ENCODE assay signal across 9 cellular contexts in the genomic region with DNA sequence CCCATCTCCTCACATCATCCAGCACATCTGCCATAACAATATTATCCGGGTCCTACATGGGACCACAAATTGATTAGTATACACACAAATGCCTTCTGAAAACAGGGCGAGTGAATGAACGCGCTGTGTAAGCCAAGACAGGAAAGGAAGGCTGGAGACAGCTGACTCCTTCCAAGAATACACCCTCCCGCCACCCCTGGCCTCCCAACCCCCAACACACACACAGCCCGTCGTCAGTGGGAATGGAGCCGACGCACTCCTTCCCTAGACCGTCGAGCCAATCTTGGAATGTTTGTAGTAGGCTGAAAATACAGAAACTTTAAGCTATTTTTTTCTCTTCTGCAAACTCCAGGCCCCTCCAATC. TPM values are rescaled to one million over a fixed set of nuclear protein-coding genes. Genes with fewer than 3 reads are reported as not detected.
DNase-seq lines count a peak whose midpoint lies in the region; ATAC-seq, FAIRE-seq and TF ChIP-seq lines count a peak whose summit lies in the region.
"Had no signal": no experiment of that assay in that cellular context is flagged by ENCODE, and none has a peak within 500 bp of the region (broad histone marks: within the 10 kb centered on the region; RNA-seq: fewer than 3 reads in every experiment).

No MANE protein-coding gene starts in this region.

- FAIRE-seq in H1 (lab: Jason Lieb, UNC), result no peak
- FAIRE-seq: frontal cortex had no signal

- H3K9me3 ChIP-seq in IMR-90 (ENCODE audit: control insufficient read depth, insufficient read depth, low read length) (no peaks in the 10 kb centered on the region), H1 (ENCODE audit: insufficient read depth in 2 of 2, low read depth in 1 of 2, low read length in 1 of 2) (no peaks in the 10 kb centered on the region; a peak in 1 of 4 replicates)

- peaks cover 3 to 5% of the 10 kb centered on the region in 2 experiments; a peak in 2 of 4 replicates for H3K79me1 ChIP-seq in IMR-90 (ENCODE audit: low read depth in 1 of 2, low read length in 2 of 2)
- no peaks in the 10 kb centered on the region for H3K79me1 ChIP-seq in H1 (ENCODE audit: low read depth, low read length)

- H2BK15ac ChIP-seq in IMR-90 (ENCODE audit: low read depth, low read length), result no peak overlapping the region
- no peak overlapping the region for H2BK15ac ChIP-seq in H1 (ENCODE audit: low read length)

- POLR2A ChIA-PET in IMR-90 (lab: Charles Lee; ENCODE audit: unreplicated experiment) (interaction anchor here (0.7 kb wide), 1 partner anchor 905 kb away, joined by 6 read pairs; no protein-coding TSS in a partner anchor), H1 (lab: Charles Lee; ENCODE audit: partially characterized antibody) (interaction anchor here (0.8 kb wide), 1 partner anchor 452 kb away, joined by 3 read pairs; the partner anchor contains the start of gene APEX2)

- ATAC-seq in Right ventricle myocardium inferior, result peak; percentile 79
- ATAC-seq in IMR-90 (ENCODE audit: low read depth), result peak; percentile 63

- H3K27me3 Mint-ChIP-seq in nephron (ENCODE audit: low read depth), result peaks cover 5% of the 10 kb centered on the region

- H3K4me3 ChIP-seq in IMR-90 (ENCODE audit: insufficient read depth, low read depth, low read length) (peak overlapping the region; percentile 88), H1 (ENCODE audit: extremely low read depth in 1 of 4, insufficient read depth in 2 of 4, low read depth in 3 of 4, low read length in 4 of 4) (peak overlapping the region; percentile 40 to 90 (median 53); a peak in 5 of 8 replicates)

- no peak overlapping the region for H2BK120ac ChIP-seq in IMR-90 (ENCODE audit: low read depth, low read length)
- no peak overlapping the region for H2BK120ac ChIP-seq in H1 (replicated peaks; ENCODE audit: low read depth, low read length)

- TF ChIP-seq RAD21 in IMR-90 (IDR thresholded peaks at IDR 0.05; ENCODE audit: low read length), result no peak
- no peak for TF ChIP-seq RAD21 in H1 (IDR thresholded peaks at IDR 0.05 in 1 of 2, conservative IDR thresholded peaks at IDR 0.05 in 1 of 2; ENCODE audit: low read depth in 2 of 2, low read length in 2 of 2)

- H3K23ac ChIP-seq in IMR-90 (ENCODE audit: low read depth, low read length), result no peak overlapping the region
- H3K23ac ChIP-seq in H1 (ENCODE audit: insufficient read length), result no peak overlapping the region

- H3K27ac Mint-ChIP-seq in nephron, result peak overlapping the region; percentile 94 to 98 (median 96)

- H4K20me1 ChIP-seq in IMR-90 (ENCODE audit: insufficient read depth, low read length) (no peaks in the 10 kb centered on the region), H1 (replicated peaks in 1 of 2; ENCODE audit: control insufficient read depth in 1 of 2, insufficient read depth in 2 of 2, low read length in 2 of 2) (no peaks in the 10 kb centered on the region)

- H2AK5ac ChIP-seq in IMR-90 (ENCODE audit: low read depth, low read length) (no peak overlapping the region), H1 (ENCODE audit: low read depth, low read length) (no peak overlapping the region)

- peak overlapping the region; percentile 25 for H2BK5ac ChIP-seq in IMR-90 (ENCODE audit: low read depth, low read length, poor library complexity, severe bottlenecking)
- no peak overlapping the region for H2BK5ac ChIP-seq in H1 (ENCODE audit: low read depth, low read length)

- H3K9me1 ChIP-seq in IMR-90 (ENCODE audit: insufficient read depth, low read length), result no peaks in the 10 kb centered on the region

- H3K23me2 ChIP-seq in H1 (ENCODE audit: low read depth, low read length), result no peaks in the 10 kb centered on the region

- dilution Hi-C loops in IMR-90 (cut with HindIII; ENCODE audit: low sequenced_read_pairs, unreplicated experiment), result no loop called here

- H3K27ac ChIP-seq in IMR-90 (ENCODE audit: insufficient read depth, low read length) (peak overlapping the region; percentile 84), H1 (ENCODE audit: low read depth, low read length) (no peak overlapping the region)

- H3K27me3 ChIP-seq in IMR-90 (ENCODE audit: control insufficient read depth, insufficient read depth, low read length) (no peaks in the 10 kb centered on the region), H1 (replicated peaks in 1 of 4; ENCODE audit: control insufficient read depth in 3 of 4, extremely low read depth in 1 of 4, insufficient read depth in 3 of 4, low read length in 3 of 4) (no peaks in the 10 kb centered on the region)

- peak overlapping the region; percentile 92 to 99 (median 99) for H3K4me3 Mint-ChIP-seq in nephron

- H3K4ac ChIP-seq in IMR-90 (ENCODE audit: low read depth, low read length), result peak overlapping the region; percentile 40; the same call in 1 of the 2 replicates
- no peak overlapping the region for H3K4ac ChIP-seq in H1 (replicated peaks; ENCODE audit: insufficient read length, low read depth, low read length)

- CTCF ChIA-PET in IMR-90 (lab: Yijun Ruan, JAX) (no interaction called here), H1 (lab: Charles Lee; ENCODE audit: partially characterized antibody) (no interaction called here)

- in situ Hi-C loops in IMR-90 (cut with MboI; ENCODE audit: low sequenced_read_pairs), result no loop called here

- 0 out of 2 replicates have a peak overlapping the region, but pooled peaks have one; percentile 56 for H3K18ac ChIP-seq in IMR-90 (ENCODE audit: low read depth, low read length)
- H3K18ac ChIP-seq in H1 (ENCODE audit: extremely low read depth, low read length), result no peak overlapping the region

- H3K4me1 ChIP-seq in IMR-90 (ENCODE audit: control insufficient read depth, insufficient read depth, low read length) (no peaks in the 10 kb centered on the region), H1 (replicated peaks in 1 of 4; ENCODE audit: control insufficient read depth in 3 of 4, insufficient read depth in 4 of 4, low read length in 3 of 4) (no peaks in the 10 kb centered on the region)

- no peaks in the 10 kb centered on the region for H3K36me3 Mint-ChIP-seq in nephron (ENCODE audit: low read depth)

- H4K91ac ChIP-seq in IMR-90 (ENCODE audit: insufficient read depth, low read depth, low read length) (no peak overlapping the region), H1 (replicated peaks; ENCODE audit: insufficient read length, low read length) (no peak overlapping the region)

- H2BK12ac ChIP-seq in H1 (ENCODE audit: low read depth, low read length), result no peak overlapping the region

- TF ChIP-seq POLR2A in IMR-90 (IDR thresholded peaks at IDR 0.05; ENCODE audit: low read depth, low read length) (no peak), H1 (IDR thresholded peaks at IDR 0.05; ENCODE audit: control extremely low read depth in 1 of 2, low read depth in 2 of 2, low read length in 2 of 2) (no peak)

- H3K56ac ChIP-seq in IMR-90 (ENCODE audit: extremely low read depth, insufficient read depth, low read length) (peak overlapping the region; percentile 46; the same call in 1 of the 2 replicates), H1 (replicated peaks; ENCODE audit: insufficient read length, low read depth, low read length) (no peak overlapping the region)

- no peaks in the 10 kb centered on the region for H3K79me2 ChIP-seq in H1 (ENCODE audit: control insufficient read depth in 1 of 2, insufficient read depth in 2 of 2, low read length in 2 of 2)

- H3K14ac ChIP-seq in IMR-90 (replicated peaks; ENCODE audit: low read depth, low read length), result no peak overlapping the region; the same call in 1 of the 2 replicates
- no peak overlapping the region for H3K14ac ChIP-seq in H1 (ENCODE audit: insufficient read length)

- H3K36me3 ChIP-seq in IMR-90 (ENCODE audit: control insufficient read depth, insufficient read depth, low read length) (no peaks in the 10 kb centered on the region), H1 (ENCODE audit: control insufficient read depth in 2 of 4, insufficient read depth in 4 of 4, low read length in 3 of 4) (no peaks in the 10 kb centered on the region)

- H4K8ac ChIP-seq in IMR-90 (ENCODE audit: low read depth in 2 of 2, low read length in 2 of 2), result peak overlapping the region; percentile 87 to 88; a peak in 3 of 4 replicates
- H4K8ac ChIP-seq in H1 (ENCODE audit: extremely low read depth, insufficient read depth, low read length), result no peak overlapping the region

- intact Hi-C loops in Right ventricle myocardium inferior (cut with DNase I) (no loop called here), cardiac septum (cut with DNase I) (no loop called here), IMR-90 (cut with micrococcal nuclease) (no loop called here)

- no peak overlapping the region for H2BK20ac ChIP-seq in IMR-90 (ENCODE audit: low read depth, low read length)
- no peak overlapping the region for H2BK20ac ChIP-seq in H1 (ENCODE audit: low read length)

- no peak overlapping the region for H2AK9ac ChIP-seq in IMR-90 (replicated peaks; ENCODE audit: low read depth, low read length, poor library complexity)

- H4K5ac ChIP-seq in IMR-90 (ENCODE audit: low read depth, low read length), result peak overlapping the region; percentile 84
- no peak overlapping the region for H4K5ac ChIP-seq in H1 (ENCODE audit: insufficient read length, low read depth, low read length)

- peak overlapping the region; percentile 87 for H2AFZ ChIP-seq in IMR-90 (replicated peaks; ENCODE audit: low read length, poor library complexity)
- no peak overlapping the region for H2AFZ ChIP-seq in H1 (ENCODE audit: low read length)

- BruUV-seq in IMR-90 (replicated peaks; lab: Mats Ljungman, UMichigan), result no TSS peak

- H3K4me2 ChIP-seq in IMR-90 (ENCODE audit: low read depth, low read length), result peak overlapping the region; percentile 77
- H3K4me2 ChIP-seq in H1 (ENCODE audit: insufficient read depth in 1 of 2, low read depth in 2 of 2, low read length in 2 of 2), result peak overlapping the region; percentile 51 to 72

- no peak for TF ChIP-seq EP300 in H1 (IDR thresholded peaks at IDR 0.05; ENCODE audit: borderline replicate concordance in 1 of 2, low read depth in 2 of 2, low read length in 2 of 2)

- H3K9ac ChIP-seq in IMR-90 (ENCODE audit: low read depth, low read length), result peak overlapping the region; percentile 86
- H3K9ac ChIP-seq in H1 (replicated peaks in 1 of 4; ENCODE audit: extremely low read depth in 1 of 4, low read depth in 3 of 4, low read length in 3 of 4), result no peak overlapping the region; a peak in 1 of 7 replicates

- H3K4me1 Mint-ChIP-seq in nephron, result peaks cover 15% of the 10 kb centered on the region

- DNase-seq in Right ventricle myocardium inferior (ENCODE audit: missing footprints) (no peak), cardiac septum (ENCODE audit: low spot score) (no peak), IMR-90 (no peak), H1 (ENCODE audit: low read depth in 1 of 2, low spot score in 2 of 2) (no peak), SKM-1 (lab: John Stamatoyannopoulos, UW; ENCODE audit: unreplicated experiment) (no peak), HCEC 1CT (no peak)
- DNase-seq in effector CD4-positive, alpha-beta T cell, result no peak

- no peak for TF ChIP-seq CTCF in IMR-90 (conservative IDR thresholded peaks at IDR 0.05; ENCODE audit: low read depth, low read length)
- no peak for TF ChIP-seq CTCF in H1 (IDR thresholded peaks at IDR 0.05; ENCODE audit: control extremely low read depth in 1 of 3, insufficient read depth in 1 of 3, low read depth in 1 of 3, low read length in 3 of 3)
- TF ChIP-seq CTCF in nephron (IDR thresholded peaks at IDR 0.05; ENCODE audit: unreplicated experiment in 3 of 3), result no peak

- WGBS in IMR-90 (ENCODE audit: extremely low coverage in 2 of 2, insufficient read length in 1 of 2), 2 experiments, result no CpG with 5 or more reads among the region's 11 CpGs
- 90% methylated on average over 8 of the region's 11 CpGs; no CpG with 5 or more reads in 1 of the 2 experiments for WGBS in H1 (ENCODE audit: extremely low coverage in 1 of 2, insufficient coverage in 1 of 2, insufficient read length in 1 of 2, insufficient replicate concordance in 2 of 2, low coverage in 1 of 2, low lambda C conversion rate in 2 of 2, missing lambda C conversion rate in 1 of 2), 2 experiments

- H3K9me3 Mint-ChIP-seq in nephron, result peaks cover 2% of the 10 kb centered on the region

RNA-seq across cellular contexts. Expression of gene MAGEH1, which starts 0.3 kb away (rescaled TPM):
- total RNA-seq in Right ventricle myocardium inferior (11.1 TPM), cardiac septum (11.7 TPM), IMR-90 (2012; rRNA removed) (22.4 and 26.7 TPM in 2 replicates)
- polyA plus RNA-seq in IMR-90 (2012; rRNA removed) (29.2 and 31.8 TPM in 2 replicates), H1 (2011; rRNA removed) (7.8 and 9.4 TPM in 2 replicates)
- 28.2 and 30.8 TPM in 2 replicates for polyA plus RNA-seq in IMR-90 (2012; cell fraction: cytosol; rRNA removed)
- polyA plus RNA-seq in IMR-90 (2012; cell fraction: nucleus; rRNA removed; ENCODE audit: low replicate concordance), result 9.7 and 16.0 TPM in 2 replicates
- 11.6 and 13.4 TPM in 2 replicates for total RNA-seq in H1 (2021; fragmentation: NEBNext Ultra II Directional; extraction: Animal tissue kit (Norgen Biotek cat#: 25700))
- 10.2 TPM for polyA plus RNA-seq in H1 (2011; cell fraction: cytosol; rRNA removed)
- polyA plus RNA-seq in H1 (2011; cell fraction: nucleus; rRNA removed), result 5.8 TPM
- 3.6 to 8.5 TPM (median 5.9 TPM) in 4 replicates for polyA plus RNA-seq in H1 (2012, experiment 1 of 2)
- 2.5 TPM for polyA plus RNA-seq in H1 (2012, experiment 2 of 2)
- 17.6 TPM for polyA plus RNA-seq in H1 (2013, experiment 1 of 2)
- 21.6 TPM for polyA plus RNA-seq in H1 (2013, experiment 2 of 2)
- polyA minus RNA-seq in H1 (2011; rRNA and poly(A)+ RNA removed), result 3.0 and 5.1 TPM in 2 replicates
- polyA minus RNA-seq in H1 (2011; cell fraction: cytosol; rRNA and poly(A)+ RNA removed), result 1.5 TPM
- 2.3 TPM for polyA minus RNA-seq in H1 (2011; cell fraction: nucleus; rRNA and poly(A)+ RNA removed)

RNA-seq across cellular contexts. Expression of gene USP51, which starts 38.0 kb away (rescaled TPM):
- total RNA-seq in Right ventricle myocardium inferior (1.2 TPM), cardiac septum (2.1 TPM), IMR-90 (2012; rRNA removed) (1.1 and 2.0 TPM in 2 replicates)
- polyA plus RNA-seq in IMR-90 (2012; rRNA removed) (0.26 and 0.30 TPM in 2 replicates), H1 (2011; rRNA removed) (2.9 and 5.2 TPM in 2 replicates)
- 0.11 and 0.13 TPM in 2 replicates for polyA plus RNA-seq in IMR-90 (2012; cell fraction: cytosol; rRNA removed)
- 0.32 and 0.86 TPM in 2 replicates for polyA plus RNA-seq in IMR-90 (2012; cell fraction: nucleus; rRNA removed; ENCODE audit: low replicate concordance)
- 5.6 and 6.6 TPM in 2 replicates for total RNA-seq in H1 (2021; fragmentation: NEBNext Ultra II Directional; extraction: Animal tissue kit (Norgen Biotek cat#: 25700))
- 3.5 TPM for polyA plus RNA-seq in H1 (2011; cell fraction: cytosol; rRNA removed)
- 7.4 TPM for polyA plus RNA-seq in H1 (2011; cell fraction: nucleus; rRNA removed)
- polyA plus RNA-seq in H1 (2012, experiment 1 of 2), result 3.9 to 5.2 TPM (median 4.1 TPM) in 4 replicates
- 0.45 TPM for polyA plus RNA-seq in H1 (2012, experiment 2 of 2)
- polyA plus RNA-seq in H1 (2013, experiment 1 of 2), result 7.5 TPM
- polyA plus RNA-seq in H1 (2013, experiment 2 of 2), result 6.1 TPM
- 23.6 and 30.5 TPM in 2 replicates for polyA minus RNA-seq in H1 (2011; rRNA and poly(A)+ RNA removed)
- 6.6 TPM for polyA minus RNA-seq in H1 (2011; cell fraction: cytosol; rRNA and poly(A)+ RNA removed)
- 34.5 TPM for polyA minus RNA-seq in H1 (2011; cell fraction: nucleus; rRNA and poly(A)+ RNA removed)
